Comparison of ENCODE assay signal across 28 cellular contexts in genomic region chr1:12712091-12712490, GRCh38. TPM values are rescaled to one million over a fixed set of nuclear protein-coding genes. Genes with fewer than 3 reads are reported as not detected.
DNase-seq lines count a peak whose midpoint lies in the region; ATAC-seq and TF ChIP-seq lines count a peak whose summit lies in the region.
"Had no signal": no experiment of that assay in that cellular context is flagged by ENCODE, and none has a peak within 500 bp of the region (broad histone marks: within the 10 kb centered on the region; RNA-seq: fewer than 3 reads in every experiment).

No MANE protein-coding gene starts in this region.

- H3K4me3 Mint-ChIP-seq in activated CD8-positive, alpha-beta T cell treated with anti-CD3 and anti-CD28 coated beads for 36 hours = no peak overlapping the region
- H3K4me3 Mint-ChIP-seq: CD4-positive, CD25-positive, alpha-beta regulatory T cell had no signal

- H3K27ac ChIP-seq in esophagus muscularis mucosa (replicated peaks in 1 of 4) = no peak overlapping the region
- H3K27ac ChIP-seq in subcutaneous abdominal adipose tissue (ENCODE audit: low read depth, low read length) = peak overlapping the region; percentile 39
- H3K27ac ChIP-seq: BLaER1, PC-9, SJSA1 had no signal

- no peaks in the 10 kb centered on the region for H3K4me1 Mint-ChIP-seq in activated CD8-positive, alpha-beta T cell treated with anti-CD3 and anti-CD28 coated beads for 36 hours (ENCODE audit: low read depth)
- H3K4me1 Mint-ChIP-seq: CD4-positive, CD25-positive, alpha-beta regulatory T cell had no signal

- intact Hi-C loops in esophagus muscularis mucosa (cut with DNase I) = no loop called here
- intact Hi-C loops in activated CD8-positive, alpha-beta T cell treated with anti-CD3 and anti-CD28 coated beads for 36 hours (cut with micrococcal nuclease) = no loop called here

- no peak for TF ChIP-seq CTCF in esophagus muscularis mucosa (IDR thresholded peaks at IDR 0.05)
- no peak for TF ChIP-seq CTCF in activated CD8-positive, alpha-beta T cell treated with anti-CD3 and anti-CD28 coated beads for 36 hours (IDR thresholded peaks at IDR 0.05)

- H3K4me1 ChIP-seq in esophagus muscularis mucosa = no peaks in the 10 kb centered on the region
- peaks cover 2 to 39% (median 31%) of the 10 kb centered on the region in 5 donors for H3K4me1 ChIP-seq in subcutaneous abdominal adipose tissue (ENCODE audit: control insufficient read depth in 5 of 5, insufficient read depth in 5 of 5, low read length in 5 of 5)
- H3K4me1 ChIP-seq: BLaER1, SJSA1 had no signal

- H3K27ac Mint-ChIP-seq in activated CD8-positive, alpha-beta T cell treated with anti-CD3 and anti-CD28 coated beads for 36 hours = no peak overlapping the region
- H3K27ac Mint-ChIP-seq: CD4-positive, CD25-positive, alpha-beta regulatory T cell had no signal

- peak; percentile 51 for DNase-seq in ELF-1 (ENCODE audit: low read depth, low spot score)
- peak; percentile 23 for DNase-seq in NCI-H226
- peak; percentile 29 for DNase-seq in esophagus muscularis mucosa (ENCODE audit: extremely low spot score)
- no peak for DNase-seq in activated CD8-positive, alpha-beta T cell treated with anti-CD3 and anti-CD28 coated beads for 36 hours
- no peak for DNase-seq in middle frontal gyrus (ENCODE audit: extremely low spot score, low spot score)
- DNase-seq: CD4-positive, CD25-positive, alpha-beta regulatory T cell; GF-D8; KBM-7; MV-4-11; NCI-H1105; NCI-H146; NCI-H1930; NCI-H2107; NCI-H446; NCI-H526; NCI-H82; NK-92 treated with Interleukin-12 subunit alpha and Interleukin-12 subunit beta, amount 100 ng/mL, for 24 hours; PC-9 had no signal

- H3K36me3 ChIP-seq in esophagus muscularis mucosa (no peaks in the 10 kb centered on the region), subcutaneous abdominal adipose tissue (ENCODE audit: control insufficient read depth in 5 of 5, insufficient read depth in 5 of 5, low read length in 5 of 5) (no peaks in the 10 kb centered on the region)
- H3K36me3 ChIP-seq: BLaER1, SJSA1 had no signal

- WGBS in esophagus muscularis mucosa = 73% methylated on average over 1 of the region's 1 CpG

- no peaks in the 10 kb centered on the region for H3K36me3 Mint-ChIP-seq in activated CD8-positive, alpha-beta T cell treated with anti-CD3 and anti-CD28 coated beads for 36 hours (ENCODE audit: low read depth)
- H3K36me3 Mint-ChIP-seq: CD4-positive, CD25-positive, alpha-beta regulatory T cell had no signal

- H3K27me3 ChIP-seq in esophagus muscularis mucosa (no peaks in the 10 kb centered on the region), subcutaneous abdominal adipose tissue (ENCODE audit: control insufficient read depth in 5 of 5, insufficient read depth in 4 of 5, low read length in 5 of 5) (no peaks in the 10 kb centered on the region)
- H3K27me3 ChIP-seq: BLaER1 had no signal

- no peaks in the 10 kb centered on the region for H3K9me3 Mint-ChIP-seq in activated CD8-positive, alpha-beta T cell treated with anti-CD3 and anti-CD28 coated beads for 36 hours
- H3K9me3 Mint-ChIP-seq: CD4-positive, CD25-positive, alpha-beta regulatory T cell had no signal

- TF ChIP-seq EP300 in esophagus muscularis mucosa (IDR thresholded peaks at IDR 0.05) = no peak

- CTCF ChIA-PET in activated CD8-positive, alpha-beta T cell treated with anti-CD3 and anti-CD28 coated beads for 36 hours (lab: Charles Lee) = no interaction called here

- no peak for ATAC-seq in HG02623 (IDR thresholded peaks at IDR 0.05; ENCODE audit: unreplicated experiment)
- ATAC-seq in activated CD8-positive, alpha-beta T cell treated with anti-CD3 and anti-CD28 coated beads for 36 hours = no peak
- ATAC-seq: Right ventricle myocardium inferior had no signal

- H3K4me3 ChIP-seq in esophagus muscularis mucosa (no peak overlapping the region), subcutaneous abdominal adipose tissue (ENCODE audit: low read depth in 1 of 5, low read length in 5 of 5) (no peak overlapping the region)
- H3K4me3 ChIP-seq: BLaER1, PC-9, SJSA1 had no signal

- no peak overlapping the region for H3K9ac ChIP-seq in subcutaneous abdominal adipose tissue (ENCODE audit: low read length in 5 of 5)
- H3K9ac ChIP-seq: BLaER1 had no signal

- no peaks in the 10 kb centered on the region for H3K9me3 ChIP-seq in esophagus muscularis mucosa
- H3K9me3 ChIP-seq in subcutaneous abdominal adipose tissue (ENCODE audit: control insufficient read depth in 5 of 5, low read length in 5 of 5) = no peaks in the 10 kb centered on the region
- H3K9me3 ChIP-seq: BLaER1, SJSA1 had no signal

- peaks cover 4% of the 10 kb centered on the region for H3K27me3 Mint-ChIP-seq in activated CD8-positive, alpha-beta T cell treated with anti-CD3 and anti-CD28 coated beads for 36 hours

- POLR2A ChIA-PET in activated CD8-positive, alpha-beta T cell treated with anti-CD3 and anti-CD28 coated beads for 36 hours (lab: Charles Lee) = no interaction called here

- TF ChIP-seq POLR2A in esophagus muscularis mucosa (IDR thresholded peaks at IDR 0.05; ENCODE audit: low read depth) = no peak

RNA-seq across cellular contexts. Expression of gene AADACL3, which starts 3.8 kb away (rescaled TPM):
- not detected for total RNA-seq in esophagus muscularis mucosa
- total RNA-seq in activated CD8-positive, alpha-beta T cell treated with anti-CD3 and anti-CD28 coated beads for 36 hours = not detected
- total RNA-seq: A172; CD4-positive, CD25-positive, alpha-beta regulatory T cell; HT-29; LHCN-M2; MCF 10A; PC-9; Right ventricle myocardium inferior; RPMI7951; SJSA1 had no signal

RNA-seq across cellular contexts. Expression of gene CFAP107, which starts 33.9 kb away (rescaled TPM):
- total RNA-seq in esophagus muscularis mucosa = not detected
- total RNA-seq in activated CD8-positive, alpha-beta T cell treated with anti-CD3 and anti-CD28 coated beads for 36 hours = not detected
- total RNA-seq: A172; CD4-positive, CD25-positive, alpha-beta regulatory T cell; HT-29; LHCN-M2; MCF 10A; PC-9; Right ventricle myocardium inferior; RPMI7951; SJSA1 had no signal

Comparison
In these comparisons a context has a peak if more than half of its experiments do, and no peak if none do; other contexts are left out.
1. DNase-seq: peak in ELF-1 (single experiment), NCI-H226 (single experiment) and esophagus muscularis mucosa (single experiment); none in activated CD8-positive, alpha-beta T cell treated with anti-CD3 and anti-CD28 coated beads for 36 hours (single experiment) and middle frontal gyrus (single experiment).